9 cellular contexts compared by ENCODE assay signal in the genomic region with DNA sequence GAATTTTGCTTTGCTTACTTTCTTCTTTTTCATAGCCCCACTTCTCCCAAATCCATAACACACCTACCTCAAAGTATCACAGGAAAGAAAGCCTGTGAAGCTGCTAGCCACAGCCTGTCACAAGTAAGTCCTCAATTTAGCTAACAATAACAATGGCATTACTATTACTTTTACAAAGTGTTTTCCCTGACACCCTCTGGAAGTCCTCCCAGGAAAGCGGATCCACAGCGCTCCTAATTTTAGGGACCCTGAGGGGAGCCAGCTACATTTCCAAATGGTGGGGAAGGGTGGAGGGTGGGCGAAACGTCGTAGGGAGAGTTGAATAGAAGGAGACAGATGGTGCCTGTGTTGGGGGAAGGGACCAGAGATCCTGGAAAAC. TPM values are rescaled to one million over a fixed set of nuclear protein-coding genes. Genes with fewer than 3 reads are reported as not detected.
DNase-seq lines count a peak whose midpoint lies in the region; ATAC-seq and TF ChIP-seq lines count a peak whose summit lies in the region.
"Had no signal": no experiment of that assay in that cellular context is flagged by ENCODE, and none has a peak within 500 bp of the region (broad histone marks: within the 10 kb centered on the region; RNA-seq: fewer than 3 reads in every experiment).

No MANE protein-coding gene starts in this region.

- ATAC-seq in naive B cell (ENCODE audit: low read depth in 2 of 2), result no peak

- DNase-seq in AG10803 (ENCODE audit: low read depth), result no peak
- DNase-seq in colonic mucosa, result no peak
- no peak for DNase-seq in naive B cell
- no peak for DNase-seq in COR-L47 (lab: John Stamatoyannopoulos, UW)
- no peak for DNase-seq in erythroblast (lab: John Stamatoyannopoulos, UW)
- no peak for DNase-seq in activated CD8-positive, alpha-beta memory T cell treated with anti-CD3 and anti-CD28 coated beads, Interleukin-2, amount 50 U/mL, for 48 hours
- no peak for DNase-seq in right atrium auricular region (ENCODE audit: low spot score)
- DNase-seq: GDM1 had no signal

- peak overlapping the region in 1 of 2 donors; percentile 57 for H3K9ac ChIP-seq in colonic mucosa (ENCODE audit: low read depth in 2 of 2, low read length in 2 of 2)

- peaks cover 15% of the 10 kb centered on the region for H3K27me3 Mint-ChIP-seq in IgD-negative memory B cell
- peaks cover 26 to 70% (median 38%) of the 10 kb centered on the region in 3 donors for H3K27me3 Mint-ChIP-seq in naive B cell

- H3K27ac Mint-ChIP-seq in IgD-negative memory B cell, result no peak overlapping the region
- peak overlapping the region in 1 of 6 donors; percentile 54 for H3K27ac Mint-ChIP-seq in naive B cell

- no peaks in the 10 kb centered on the region for H3K9me3 ChIP-seq in colonic mucosa
- no peaks in the 10 kb centered on the region for H3K9me3 ChIP-seq in right atrium auricular region

- H3K4me3 ChIP-seq in AG10803 (ENCODE audit: low read length) (peak overlapping the region; percentile 63), colonic mucosa (peak overlapping the region; percentile 69), right atrium auricular region (peak overlapping the region in 1 of 2 donors; percentile 51)

- H3K4me1 ChIP-seq in colonic mucosa, result no peaks in the 10 kb centered on the region
- peaks cover 0 to 8% of the 10 kb centered on the region in 2 donors for H3K4me1 ChIP-seq in right atrium auricular region

- H3K36me3 ChIP-seq in colonic mucosa, result no peaks in the 10 kb centered on the region
- H3K36me3 ChIP-seq in right atrium auricular region, result no peaks in the 10 kb centered on the region

- H3K27ac ChIP-seq in colonic mucosa (peak overlapping the region; percentile 27), right atrium auricular region (no peak overlapping the region)

- H3K4me1 Mint-ChIP-seq in IgD-negative memory B cell (peaks cover 12 to 25% (median 15%) of the 10 kb centered on the region in 3 donors), naive B cell (peaks cover 5 to 28% (median 15%) of the 10 kb centered on the region in 3 donors)

- H3K9me3 Mint-ChIP-seq in IgD-negative memory B cell (peaks cover 0 to 2% (median 0%) of the 10 kb centered on the region in 3 donors), naive B cell (peaks cover 0 to 19% (median 7%) of the 10 kb centered on the region in 7 donors)

- TF ChIP-seq CTCF in AG10803 (conservative IDR thresholded peaks at IDR 0.05; ENCODE audit: low read length) (no peak), colonic mucosa (IDR thresholded peaks at IDR 0.05) (no peak), right atrium auricular region (IDR thresholded peaks at IDR 0.05) (no peak)

- H3K4me3 Mint-ChIP-seq in IgD-negative memory B cell, result peak overlapping the region; percentile 60 to 88 (median 80)
- peak overlapping the region in 7 of 8 donors; percentile 59 to 87 (median 70) for H3K4me3 Mint-ChIP-seq in naive B cell

- no peaks in the 10 kb centered on the region for H3K36me3 Mint-ChIP-seq in IgD-negative memory B cell
- peaks cover 0 to 11% of the 10 kb centered on the region in 2 donors for H3K36me3 Mint-ChIP-seq in naive B cell

- no peak for TF ChIP-seq POLR2A in erythroblast (IDR thresholded peaks at IDR 0.05; ENCODE audit: low read length)

- intact Hi-C loops in colonic mucosa (cut with DNase I), result no loop called here

- no peaks in the 10 kb centered on the region for H3K27me3 ChIP-seq in colonic mucosa
- peaks cover 5 to 8% of the 10 kb centered on the region in 2 donors for H3K27me3 ChIP-seq in right atrium auricular region

RNA-seq across cellular contexts. Expression of a gene that starts 0.6 kb away (rescaled TPM):
- polyA plus RNA-seq in IgD-negative memory B cell (0.09 TPM), naive B cell (ENCODE audit: low read depth in 6 of 6) (under 1 TPM in 1 of 6 donors, not detected in 5; 0.45 TPM)
- total RNA-seq in colonic mucosa (10 to 100 TPM; 15.3 to 33.3 TPM), right atrium auricular region (1 to 10 TPM; 2.7 to 8.1 TPM)
